In the genomic region with DNA sequence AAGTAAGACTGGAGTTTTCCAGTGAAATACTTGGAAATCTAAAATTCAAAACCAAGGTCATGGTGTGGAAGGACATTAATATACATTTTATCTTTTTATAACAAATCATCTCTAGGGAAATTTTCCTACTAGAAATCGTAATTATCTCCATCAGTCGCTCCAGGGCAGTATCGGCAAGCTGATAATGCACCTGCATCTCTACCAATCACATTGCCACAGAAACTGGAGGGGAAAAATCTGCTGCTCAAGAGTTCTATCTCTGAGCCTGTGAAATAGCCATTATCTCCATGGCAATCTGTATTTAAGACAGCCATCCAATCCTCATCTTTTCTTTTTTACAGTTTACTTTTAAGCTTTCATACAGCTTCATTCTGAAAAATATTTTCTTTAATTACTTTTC, we compare ENCODE assay signal across 28 cellular contexts.
"Had no signal": no experiment of that assay in that cellular context is flagged by ENCODE, and none has a peak within 500 bp of the region (broad histone marks: within the 10 kb centered on the region; RNA-seq: fewer than 3 reads in every experiment).

No MANE protein-coding gene starts in this region.

- H3K36me3 Mint-ChIP-seq: stimulated activated effector memory CD8-positive, alpha-beta T cell treated with anti-CD3 and anti-CD28 coated beads, Interleukin-12 subunit alpha, Interleukin-12 subunit beta, amount 100 ng/mL, for 72 hours; stimulated activated memory B cell treated with anti-CD40 and anti-IgM and Interleukin-4, amounts not matched to agents 10 μg/mL and 1 μg/mL and 100 μg/mL, for 72 hours; stimulated activated naive B cell treated with anti-CD40 and anti-IgM and Interleukin-4, amounts not matched to agents 10 μg/mL and 1 μg/mL and 100 μg/mL, for 72 hours; type B pancreatic cell had no signal

- H3K4me3 ChIP-seq: stomach, suprapubic skin, testis, thoracic aorta, thyroid gland, tibial artery, tibial nerve, transverse colon, upper lobe of left lung, upper lobe of right lung, uterus, vagina had no signal

- H3K27ac ChIP-seq: stomach, suprapubic skin, testis, thoracic aorta, thyroid gland, tibial artery, tibial nerve, transverse colon, upper lobe of left lung, upper lobe of right lung, uterus, vagina had no signal

- H3K4me1 Mint-ChIP-seq: stimulated activated effector memory CD8-positive, alpha-beta T cell treated with anti-CD3 and anti-CD28 coated beads, Interleukin-12 subunit alpha, Interleukin-12 subunit beta, amount 100 ng/mL, for 72 hours; stimulated activated memory B cell treated with anti-CD40 and anti-IgM and Interleukin-4, amounts not matched to agents 10 μg/mL and 1 μg/mL and 100 μg/mL, for 72 hours; stimulated activated naive B cell treated with anti-CD40 and anti-IgM and Interleukin-4, amounts not matched to agents 10 μg/mL and 1 μg/mL and 100 μg/mL, for 72 hours; stimulated activated naive CD8-positive, alpha-beta T cell treated with anti-CD3 and anti-CD28 coated beads, Interleukin-15, amount 100 ng/mL, for 72 hours had no signal

- H3K27me3 Mint-ChIP-seq: stimulated activated memory B cell treated with anti-CD40 and anti-IgM and Interleukin-4, amounts not matched to agents 10 μg/mL and 1 μg/mL and 100 μg/mL, for 72 hours; stimulated activated naive B cell treated with anti-CD40 and anti-IgM and Interleukin-4, amounts not matched to agents 10 μg/mL and 1 μg/mL and 100 μg/mL, for 72 hours; stimulated activated naive CD8-positive, alpha-beta T cell treated with anti-CD3 and anti-CD28 coated beads, Interleukin-15, amount 100 ng/mL, for 72 hours; stimulated activated naive CD8-positive, alpha-beta T cell treated with anti-CD3 and anti-CD28 coated beads, Interleukin-15, Interleukin-2, amounts not matched to agents 100 ng/mL and 50 ng/mL, for 24 hours; type B pancreatic cell had no signal

- H3K4me3 Mint-ChIP-seq: stimulated activated effector memory CD8-positive, alpha-beta T cell treated with anti-CD3 and anti-CD28 coated beads, Interleukin-12 subunit alpha, Interleukin-12 subunit beta, amount 100 ng/mL, for 72 hours; stimulated activated memory B cell treated with anti-CD40 and anti-IgM and Interleukin-4, amounts not matched to agents 10 μg/mL and 1 μg/mL and 100 μg/mL, for 72 hours; stimulated activated naive B cell treated with anti-CD40 and anti-IgM and Interleukin-4, amounts not matched to agents 10 μg/mL and 1 μg/mL and 100 μg/mL, for 72 hours; stimulated activated naive CD8-positive, alpha-beta T cell treated with anti-CD3 and anti-CD28 coated beads, Interleukin-15, amount 100 ng/mL, for 72 hours; stimulated activated naive CD8-positive, alpha-beta T cell treated with anti-CD3 and anti-CD28 coated beads, Interleukin-15, Interleukin-2, amounts not matched to agents 100 ng/mL and 50 ng/mL, for 24 hours; type B pancreatic cell had no signal

- DNase-seq: stimulated activated CD4-positive, alpha-beta T cell treated with anti-CD3 and anti-CD28 coated beads, Interleukin-2, amount 100 ng/mL, for 48 hours; stimulated activated CD4-positive, alpha-beta T cell treated with anti-CD3 and anti-CD28 coated beads, Interleukin-4, amount 100 ng/mL, for 1 hour; stimulated activated CD4-positive, alpha-beta T cell treated with anti-CD3 and anti-CD28 coated beads, Interleukin-4, amount 100 ng/mL, for 24 hours; stimulated activated CD4-positive, alpha-beta T cell treated with anti-CD3 and anti-CD28 coated beads, Interleukin-4, amount 100 ng/mL, for 4 hours; stimulated activated CD8-positive, alpha-beta memory T cell treated with anti-CD3 and anti-CD28 coated beads, Interleukin-4, amount 100 ng/mL, for 48 hours; stimulated activated naive B cell treated with anti-CD40 and anti-IgM and Interleukin-4, amounts not matched to agents 10 μg/mL and 1 μg/mL and 100 μg/mL, for 72 hours; stimulated activated naive CD4-positive, alpha-beta T cell; stimulated activated naive CD4-positive, alpha-beta T cell treated with Interleukin-2 at 50 U/mL for 16 hours; stimulated activated naive CD8-positive, alpha-beta T cell treated with anti-CD3 and anti-CD28 coated beads, Interleukin-15, amount 100 ng/mL, for 72 hours; stimulated activated naive CD8-positive, alpha-beta T cell treated with anti-CD3 and anti-CD28 coated beads, Interleukin-15, Interleukin-2, amounts not matched to agents 100 U/mL and 50 U/mL, for 24 hours; stomach; substantia nigra; testis; thyroid gland; tibial artery; transverse colon; trophoblast cell; upper lobe of left lung; upper lobe of right lung; uterus had no signal

- H3K27ac Mint-ChIP-seq: stimulated activated effector memory CD8-positive, alpha-beta T cell treated with anti-CD3 and anti-CD28 coated beads, Interleukin-12 subunit alpha, Interleukin-12 subunit beta, amount 100 ng/mL, for 72 hours; stimulated activated memory B cell treated with anti-CD40 and anti-IgM and Interleukin-4, amounts not matched to agents 10 μg/mL and 1 μg/mL and 100 μg/mL, for 72 hours; stimulated activated naive B cell treated with anti-CD40 and anti-IgM and Interleukin-4, amounts not matched to agents 10 μg/mL and 1 μg/mL and 100 μg/mL, for 72 hours; stimulated activated naive CD8-positive, alpha-beta T cell treated with anti-CD3 and anti-CD28 coated beads, Interleukin-15, amount 100 ng/mL, for 72 hours; stimulated activated naive CD8-positive, alpha-beta T cell treated with anti-CD3 and anti-CD28 coated beads, Interleukin-15, Interleukin-2, amounts not matched to agents 100 ng/mL and 50 ng/mL, for 24 hours; type B pancreatic cell had no signal

- ATAC-seq: stimulated activated effector memory CD8-positive, alpha-beta T cell treated with anti-CD3 and anti-CD28 coated beads, Interleukin-12 subunit alpha, Interleukin-12 subunit beta, amount 100 ng/mL, for 72 hours; stimulated activated memory B cell treated with anti-CD40 and anti-IgM and Interleukin-4, amounts not matched to agents 10 μg/mL and 1 μg/mL and 100 μg/mL, for 72 hours; stimulated activated naive B cell treated with anti-CD40 and anti-IgM and Interleukin-4, amounts not matched to agents 10 μg/mL and 1 μg/mL and 100 μg/mL, for 72 hours; stimulated activated naive CD8-positive, alpha-beta T cell treated with anti-CD3 and anti-CD28 coated beads, Interleukin-15, amount 100 ng/mL, for 72 hours; stimulated activated naive CD8-positive, alpha-beta T cell treated with anti-CD3 and anti-CD28 coated beads, Interleukin-15, Interleukin-2, amounts not matched to agents 100 U/mL and 50 U/mL, for 24 hours; upper lobe of right lung had no signal

- H3K9me3 Mint-ChIP-seq: stimulated activated memory B cell treated with anti-CD40 and anti-IgM and Interleukin-4, amounts not matched to agents 10 μg/mL and 1 μg/mL and 100 μg/mL, for 72 hours; stimulated activated naive CD8-positive, alpha-beta T cell treated with anti-CD3 and anti-CD28 coated beads, Interleukin-15, Interleukin-2, amounts not matched to agents 100 ng/mL and 50 ng/mL, for 24 hours; type B pancreatic cell had no signal

- H3K27me3 ChIP-seq: stomach, suprapubic skin, testis, thyroid gland, tibial artery, tibial nerve, transverse colon, upper lobe of left lung, upper lobe of right lung, uterus, vagina had no signal

- H3K9me3 ChIP-seq: stomach, suprapubic skin, testis, thoracic aorta, thyroid gland, tibial artery, tibial nerve, transverse colon, upper lobe of left lung, upper lobe of right lung, uterus, vagina had no signal

- H3K36me3 ChIP-seq: stomach, suprapubic skin, thoracic aorta, thyroid gland, tibial artery, tibial nerve, transverse colon, upper lobe of left lung, upper lobe of right lung, uterus, vagina had no signal

- H3K4me1 ChIP-seq: stomach, suprapubic skin, testis, thyroid gland, tibial artery, tibial nerve, transverse colon, upper lobe of left lung, upper lobe of right lung, uterus, vagina had no signal
